Comparison of ENCODE assay signal across 18 cellular contexts in the genomic region with DNA sequence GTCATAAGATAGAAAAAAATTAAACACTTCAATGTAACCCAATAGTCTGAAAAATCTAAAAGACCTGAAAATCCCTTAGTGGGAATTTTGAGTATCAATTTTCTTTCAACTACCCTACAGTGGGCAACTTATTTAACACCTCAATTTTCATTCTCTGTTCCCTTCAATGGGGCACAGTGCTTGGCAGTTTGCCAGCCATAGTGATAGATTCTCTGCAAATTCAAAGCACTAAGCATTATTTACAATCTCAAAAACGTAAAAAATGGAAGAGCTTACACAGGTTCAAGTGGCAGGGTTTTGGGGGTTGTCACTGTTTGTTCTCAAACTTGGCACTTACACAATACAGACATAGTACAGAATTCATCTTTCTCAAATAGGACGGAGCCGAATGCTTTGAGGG.
A peak's percentile ranks its signal among the peaks of the same experiment; 100 is the strongest.
DNase-seq lines count a peak whose midpoint lies in the region; ATAC-seq and TF ChIP-seq lines count a peak whose summit lies in the region.
"Had no signal": no experiment of that assay in that cellular context is flagged by ENCODE, and none has a peak within 500 bp of the region (broad histone marks: within the 10 kb centered on the region; RNA-seq: fewer than 3 reads in every experiment).

No MANE protein-coding gene starts in this region.

- H3K27me3 Mint-ChIP-seq in glutamatergic neuron (ENCODE audit: unreplicated experiment) = peaks cover 3% of the 10 kb centered on the region
- H3K27me3 Mint-ChIP-seq: B cell; CD4-positive, alpha-beta T cell; T-cell had no signal

- CTCF ChIA-PET in A673 (lab: Charles Lee) = no interaction called here

- no peak overlapping the region for H3K4me3 ChIP-seq in A673 (ENCODE audit: low read depth, low read length, poor library complexity, severe bottlenecking)
- no peak overlapping the region for H3K4me3 ChIP-seq in BE2C (ENCODE audit: low read depth, low read length)
- H3K4me3 ChIP-seq: SJCRH30 had no signal

- H3K9me3 ChIP-seq in A673 (ENCODE audit: low read depth, low read length, poor library complexity, severe bottlenecking) (no peaks in the 10 kb centered on the region), BE2C (no peaks in the 10 kb centered on the region)
- H3K9me3 ChIP-seq: SJCRH30 had no signal

- no TSS peak for BruUV-seq in A673 (replicated peaks; lab: Mats Ljungman, UMichigan)

- TF ChIP-seq POLR2A in erythroblast (IDR thresholded peaks at IDR 0.05; ENCODE audit: low read length) = no peak

- peak overlapping the region; percentile 46 for H3K27ac Mint-ChIP-seq in glutamatergic neuron (ENCODE audit: unreplicated experiment)
- no peak overlapping the region for H3K27ac Mint-ChIP-seq in activated naive CD4-positive, alpha-beta T cell treated with anti-CD3 and anti-CD28 coated beads, Interleukin-2, amount 50 U/mL, for 72 hours
- H3K27ac Mint-ChIP-seq: B cell; CD4-positive, alpha-beta T cell; H9; T-cell had no signal

- peaks cover 11% of the 10 kb centered on the region for H3K9me3 Mint-ChIP-seq in glutamatergic neuron (ENCODE audit: unreplicated experiment)
- H3K9me3 Mint-ChIP-seq in activated naive CD4-positive, alpha-beta T cell treated with anti-CD3 and anti-CD28 coated beads, Interleukin-2, amount 50 U/mL, for 72 hours = peaks cover 14 to 17% of the 10 kb centered on the region in 2 donors

- H3K36me3 ChIP-seq in A673 (ENCODE audit: insufficient read depth, low read length, poor library complexity, severe bottlenecking) = no peaks in the 10 kb centered on the region
- H3K36me3 ChIP-seq in BE2C = no peaks in the 10 kb centered on the region
- H3K36me3 ChIP-seq: SJCRH30 had no signal

- TF ChIP-seq CTCF in A673 (conservative IDR thresholded peaks at IDR 0.05; ENCODE audit: low read depth, low read length) = no peak
- no peak for TF ChIP-seq CTCF in BE2C (IDR thresholded peaks at IDR 0.05; ENCODE audit: low read depth, low read length)
- no peak for TF ChIP-seq CTCF in glutamatergic neuron (IDR thresholded peaks at IDR 0.05; ENCODE audit: partially characterized antibody, unreplicated experiment)

- no peaks in the 10 kb centered on the region for H3K27me3 ChIP-seq in A673 (replicated peaks; ENCODE audit: insufficient read depth, low read depth, low read length, poor library complexity)
- H3K27me3 ChIP-seq in BE2C = no peaks in the 10 kb centered on the region
- H3K27me3 ChIP-seq: SJCRH30 had no signal

- POLR2A ChIA-PET in A673 (lab: Charles Lee; ENCODE audit: low non-redundant PET) = interaction anchor here (0.6 kb wide), 1 partner anchor 18 kb away, joined by 4 read pairs; no protein-coding TSS in a partner anchor

- H3K27ac ChIP-seq in A673 (ENCODE audit: low read depth, low read length, poor library complexity, severe bottlenecking) = no peak overlapping the region
- H3K27ac ChIP-seq: RWPE1, SJCRH30 had no signal

- no peaks in the 10 kb centered on the region for H3K4me1 ChIP-seq in A673 (ENCODE audit: insufficient read depth, low read length, poor library complexity, severe bottlenecking)
- H3K4me1 ChIP-seq in BE2C = no peaks in the 10 kb centered on the region

- DNase-seq in A673 (ENCODE audit: low spot score) (peak; percentile 15), BE2C (peak; percentile 10), NCI-H446 (lab: John Stamatoyannopoulos, UW) (peak; percentile 15 to 68), glutamatergic neuron (no peak), erythroblast (lab: John Stamatoyannopoulos, UW) (no peak)
- no peak for DNase-seq in activated naive CD4-positive, alpha-beta T cell treated with anti-CD3 and anti-CD28 coated beads, Interleukin-2, amount 50 U/mL, for 72 hours (ENCODE audit: low spot score in 2 of 2)
- no peak for DNase-seq in stimulated activated CD4-positive, alpha-beta T cell treated with anti-CD3 and anti-CD28 coated beads, Interleukin-2, amount 100 ng/mL, for 48 hours
- DNase-seq: CD4-positive, alpha-beta T cell; DMS79; H9; Kasumi-1; NCI-H187; NCI-H226; T-cell; T-helper 9 cell had no signal

- peaks cover 43% of the 10 kb centered on the region for H3K4me1 Mint-ChIP-seq in glutamatergic neuron (ENCODE audit: low read depth, unreplicated experiment)
- H3K4me1 Mint-ChIP-seq: B cell, H9, T-cell had no signal

- peaks cover 9% of the 10 kb centered on the region for H3K36me3 Mint-ChIP-seq in glutamatergic neuron (ENCODE audit: unreplicated experiment)
- H3K36me3 Mint-ChIP-seq in activated naive CD4-positive, alpha-beta T cell treated with anti-CD3 and anti-CD28 coated beads, Interleukin-2, amount 50 U/mL, for 72 hours = no peaks in the 10 kb centered on the region
- H3K36me3 Mint-ChIP-seq: T-cell had no signal

- no peak for ATAC-seq in activated naive CD4-positive, alpha-beta T cell treated with anti-CD3 and anti-CD28 coated beads, Interleukin-2, amount 50 U/mL, for 72 hours
- ATAC-seq: T-cell had no signal

- intact Hi-C loops in A673 (cut with micrococcal nuclease; ENCODE audit: unreplicated experiment) = no loop called here

- no peak overlapping the region for H3K4me3 Mint-ChIP-seq in glutamatergic neuron (ENCODE audit: unreplicated experiment)
- H3K4me3 Mint-ChIP-seq: B cell; CD4-positive, alpha-beta T cell; H9; T-cell had no signal

Comparison
In these comparisons a context has a peak if more than half of its experiments do, and no peak if none do; other contexts are left out.
1. DNase-seq: peak in A673 (single experiment), BE2C (single experiment) and NCI-H446 (2 of 2); none in glutamatergic neuron (single experiment), activated naive CD4-positive, alpha-beta T cell treated with anti-CD3 and anti-CD28 coated beads, Interleukin-2, amount 50 U/mL, for 72 hours (0 of 2), stimulated activated CD4-positive, alpha-beta T cell treated with anti-CD3 and anti-CD28 coated beads, Interleukin-2, amount 100 ng/mL, for 48 hours (0 of 2) and erythroblast (0 of 2).